23 cellular contexts compared by ENCODE assay signal in the genomic region with DNA sequence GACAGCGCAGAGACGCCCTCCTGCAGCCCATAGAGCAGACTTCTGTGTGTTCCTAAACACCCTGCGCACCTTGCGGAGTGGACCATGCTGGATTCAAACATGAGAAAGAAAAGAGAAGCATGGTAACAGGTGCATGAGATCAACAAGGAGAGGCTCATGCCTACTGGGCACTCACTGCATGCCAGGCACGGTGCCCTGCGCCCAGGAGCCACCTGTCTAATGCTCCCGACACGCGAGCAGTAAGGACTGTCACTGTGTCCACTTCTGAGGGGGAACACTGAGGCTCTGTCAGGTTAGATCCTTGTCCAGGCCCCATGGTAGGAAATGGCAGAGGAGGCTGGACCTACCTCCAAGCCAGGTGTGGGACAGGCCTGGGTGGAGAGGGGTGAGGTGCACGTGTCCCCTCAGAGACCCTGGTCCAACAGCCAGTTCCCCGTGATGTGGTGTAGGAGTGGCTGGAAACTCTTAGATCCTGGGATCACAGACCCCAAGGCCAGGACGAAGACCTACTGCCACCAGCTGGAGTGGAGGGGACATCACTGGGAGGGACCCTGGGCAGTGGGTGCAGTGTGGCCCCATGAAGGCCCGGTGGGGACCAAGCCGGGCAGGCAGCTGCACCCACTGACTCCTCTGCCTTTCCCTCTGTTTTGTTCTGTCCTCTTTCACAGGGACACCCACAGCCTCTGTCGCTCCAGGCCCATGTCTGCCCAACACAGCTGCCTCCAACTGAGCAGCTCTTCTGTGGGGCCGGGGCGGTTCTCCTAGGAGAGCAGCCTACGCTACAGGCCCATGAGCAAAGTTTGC. TPM values are rescaled to one million over a fixed set of nuclear protein-coding genes. Genes with fewer than 3 reads are reported as not detected.
A peak's percentile ranks its signal among the peaks of the same experiment; 100 is the strongest.
DNase-seq lines count a peak whose midpoint lies in the region; ATAC-seq, FAIRE-seq and TF ChIP-seq lines count a peak whose summit lies in the region.
"Had no signal": no experiment of that assay in that cellular context is flagged by ENCODE, and none has a peak within 500 bp of the region (broad histone marks: within the 10 kb centered on the region; RNA-seq: fewer than 3 reads in every experiment).

No MANE protein-coding gene starts in this region.

- 36% methylated on average over 18 of the region's 18 CpGs for WGBS in K562 (ENCODE audit: insufficient coverage, low coverage, missing lambda C conversion rate)
- WGBS in liver, result 89% methylated on average over 18 of the region's 18 CpGs

- no TSS peak for BruUV-seq in K562 (replicated peaks; lab: Mats Ljungman, UMichigan)

- H3K79me2 ChIP-seq in K562 (ENCODE audit: control insufficient read depth, insufficient read depth, low read length) (no peaks in the 10 kb centered on the region), osteoblast (ENCODE audit: insufficient read depth, low read length) (no peaks in the 10 kb centered on the region)

- no peak overlapping the region for H3K4me2 ChIP-seq in K562 (ENCODE audit: insufficient read depth, low read length)
- H3K4me2 ChIP-seq in osteoblast (ENCODE audit: insufficient read depth, low read length), result no peak overlapping the region

- no peak overlapping the region for H2AFZ ChIP-seq in K562 (ENCODE audit: low read depth, low read length)
- H2AFZ ChIP-seq in osteoblast (ENCODE audit: low read length), result no peak overlapping the region

- TF ChIP-seq POLR2A in K562 (conservative IDR thresholded peaks at IDR 0.05), result no peak

- no peak overlapping the region for H3K4me3 Mint-ChIP-seq in type B pancreatic cell
- H3K4me3 Mint-ChIP-seq: CD4-positive, CD25-positive, alpha-beta regulatory T cell had no signal

- TF ChIP-seq RAD21 in K562 (CRISPR knock-in tag; conservative IDR thresholded peaks at IDR 0.05 in 1 of 2, IDR thresholded peaks at IDR 0.05 in 1 of 2), result peak in 1 of 2 experiments; percentile 41; a peak in 2 of 4 replicates
- no peak for TF ChIP-seq RAD21 in liver (IDR thresholded peaks at IDR 0.05)

- no peak overlapping the region for H3K4me3 ChIP-seq in K562
- H3K4me3 ChIP-seq in liver (ENCODE audit: low read depth in 1 of 3, low read length in 3 of 3), result no peak overlapping the region
- H3K4me3 ChIP-seq in osteoblast (ENCODE audit: insufficient read depth, low read length), result no peak overlapping the region
- H3K4me3 ChIP-seq: SK-N-MC had no signal

- peaks cover 26% of the 10 kb centered on the region for H3K27me3 Mint-ChIP-seq in type B pancreatic cell

- H3K4me1 ChIP-seq in K562 (replicated peaks in 1 of 2; ENCODE audit: control insufficient read depth in 2 of 2, insufficient read depth in 2 of 2, low read length in 2 of 2) (peaks cover 18 to 59% of the 10 kb centered on the region in 2 experiments; a peak in 4 of 5 replicates), liver (ENCODE audit: control insufficient read depth in 4 of 4, insufficient read depth in 4 of 4, low read length in 3 of 4) (peaks cover 25 to 68% (median 44%) of the 10 kb centered on the region in 4 donors), osteoblast (ENCODE audit: insufficient read depth, low read length) (no peaks in the 10 kb centered on the region)

- peak overlapping the region; percentile 60 for H3K27ac Mint-ChIP-seq in type B pancreatic cell

- H3K4me1 Mint-ChIP-seq in type B pancreatic cell (ENCODE audit: unreplicated experiment), result peaks cover 18% of the 10 kb centered on the region

- H3K9me1 ChIP-seq in K562 (ENCODE audit: control insufficient read depth, insufficient read depth, low read length), result no peaks in the 10 kb centered on the region

- POLR2A ChIA-PET in K562 (lab: Yijun Ruan, JAX), result interaction anchor here (0.6 to 0.7 kb wide), 2 partner anchors 31 kb away, joined by 3 read pairs; no protein-coding TSS in a partner anchor

- no peak overlapping the region for H3K27ac ChIP-seq in K562 (ENCODE audit: extremely low read depth, low read depth, low read length)
- H3K27ac ChIP-seq in liver (ENCODE audit: low read depth in 1 of 2, low read length in 2 of 2), result peak overlapping the region; percentile 83 to 86
- no peak overlapping the region for H3K27ac ChIP-seq in osteoblast (ENCODE audit: low read depth, low read length)
- H3K27ac ChIP-seq: SK-N-MC had no signal

- no peaks in the 10 kb centered on the region for H3K36me3 Mint-ChIP-seq in type B pancreatic cell
- H3K36me3 Mint-ChIP-seq: CD4-positive, CD25-positive, alpha-beta regulatory T cell had no signal

- DNase-seq in K562 (ENCODE audit: extremely low read depth in 1 of 4, low spot score in 3 of 4) (no peak), osteoblast (ENCODE audit: insufficient read length, low spot score, missing footprints) (peak; percentile 63), type B pancreatic cell (ENCODE audit: extremely low spot score, unreplicated experiment) (no peak), Ammon's horn (ENCODE audit: low spot score) (no peak), DMS53 treated with DMSO at 0.1 percent for 48 hours (lab: John Stamatoyannopoulos, UW; ENCODE audit: unreplicated experiment) (no peak)
- DNase-seq: CD4-positive, CD25-positive, alpha-beta regulatory T cell; DMS79; KG1; NCI-H1105; NCI-H146; NCI-H2029; NCI-H345; NCI-H524 treated with DMSO at 0.1 percent for 48 hours; NCI-H82; OCI-M1; RPMI8226; SHP77 treated with DMSO at 0.1 percent for 48 hours had no signal

- intact Hi-C loops in K562 (cut with micrococcal nuclease), result no loop called here

- H3K9ac ChIP-seq in K562 (ENCODE audit: insufficient read depth in 1 of 2, low read depth in 2 of 2, low read length in 2 of 2) (peak overlapping the region in 1 of 2 experiments; percentile 45; a peak in 1 of 4 replicates), liver (ENCODE audit: low read depth in 1 of 2, low read length in 2 of 2) (peak overlapping the region; percentile 37 to 40)

- no peak for TF ChIP-seq EP300 in K562 (IDR thresholded peaks at IDR 0.05; ENCODE audit: low read length)

- peaks cover 3% of the 10 kb centered on the region; the same call in 1 of the 2 replicates for H3K9me3 ChIP-seq in K562 (replicated peaks; ENCODE audit: control insufficient read depth, insufficient read depth, low read depth, low read length)
- H3K9me3 ChIP-seq in liver (ENCODE audit: control insufficient read depth in 4 of 4, low read length in 3 of 4), result no peaks in the 10 kb centered on the region
- H3K9me3 ChIP-seq in osteoblast (ENCODE audit: low read depth, low read length), result no peaks in the 10 kb centered on the region

- in situ Hi-C loops in K562 (cut with MboI), result loop anchor here (5.0 kb wide), 2 partner anchors 58 to 203 kb away; no protein-coding TSS in a partner anchor

- H4K20me1 ChIP-seq in K562 (replicated peaks; ENCODE audit: control insufficient read depth, insufficient read depth, low read length) (no peaks in the 10 kb centered on the region), osteoblast (ENCODE audit: insufficient read depth, low read length) (no peaks in the 10 kb centered on the region)

- no peaks in the 10 kb centered on the region for H3K9me3 Mint-ChIP-seq in type B pancreatic cell

- H3K36me3 ChIP-seq in K562 (ENCODE audit: control insufficient read depth, insufficient read depth, low read length) (no peaks in the 10 kb centered on the region), liver (ENCODE audit: control insufficient read depth in 4 of 4, insufficient read depth in 3 of 4, low read depth in 1 of 4, low read length in 3 of 4) (no peaks in the 10 kb centered on the region), osteoblast (ENCODE audit: insufficient read depth, low read length) (no peaks in the 10 kb centered on the region)

- peak; percentile 12 for ATAC-seq in K562
- ATAC-seq in HG03460 (IDR thresholded peaks at IDR 0.05; ENCODE audit: unreplicated experiment), result no peak

- TF ChIP-seq CTCF in K562 (IDR thresholded peaks at IDR 0.05 in 2 of 3, conservative IDR thresholded peaks at IDR 0.05 in 1 of 3; ENCODE audit: insufficient read depth in 2 of 3, low read depth in 1 of 3, low read length in 3 of 3) (peak; percentile 28 to 49 (median 32); a peak in 4 of 6 replicates), liver (IDR thresholded peaks at IDR 0.05; ENCODE audit: low read depth, low read length, missing input control) (no peak), osteoblast (IDR thresholded peaks at IDR 0.05; ENCODE audit: extremely low read depth, low read depth, low read length) (no peak), type B pancreatic cell (conservative IDR thresholded peaks at IDR 0.05) (no peak)

- CTCF ChIA-PET in K562 (lab: Yijun Ruan, JAX; ENCODE audit: low intra/inter-chr PET ratio), result interaction anchor here (0.7 to 1.4 kb wide), 3 partner anchors 63 to 76 kb away, joined by 3 to 5 read pairs (median 5); no protein-coding TSS in a partner anchor

- H3K27me3 ChIP-seq in K562 (ENCODE audit: control insufficient read depth in 2 of 2, insufficient read depth in 2 of 2, low read length in 2 of 2), result peaks cover under 1 to 1% of the 10 kb centered on the region in 2 experiments; a peak in 1 of 5 replicates
- no peaks in the 10 kb centered on the region for H3K27me3 ChIP-seq in liver (ENCODE audit: control insufficient read depth in 4 of 4, insufficient read depth in 4 of 4, low read length in 3 of 4)
- H3K27me3 ChIP-seq in osteoblast (ENCODE audit: insufficient read depth, low read length), result peaks cover 4% of the 10 kb centered on the region

- no peak for FAIRE-seq in K562 (lab: Jason Lieb, UNC)
- FAIRE-seq: H54 had no signal

RNA-seq across cellular contexts. Expression of gene ZBP1, which starts 29.5 kb away (rescaled TPM):
- not detected in 2 replicates for total RNA-seq in K562 (2011; cell fraction: chromatin; rRNA removed; ENCODE audit: low replicate concordance)
- total RNA-seq in K562 (2011; cell fraction: nucleolus; rRNA removed), result not detected in 2 replicates
- total RNA-seq in K562 (2011; cell fraction: nucleoplasm; rRNA removed), result not detected in 2 replicates
- total RNA-seq in K562 (2014; rRNA removed), result not detected in 2 replicates
- total RNA-seq in K562 (2014; rRNA removed; fragmentation: Illumina TruSeq; extraction: Trizol), result not detected in 2 replicates
- total RNA-seq in K562 (2015; rRNA removed; fragmentation: Illumina TruSeq; extraction: Trizol), result not detected in 2 replicates
- not detected in 2 replicates for total RNA-seq in K562 (2021)
- polyA plus RNA-seq in K562 (2011; rRNA removed), result not detected in 2 replicates
- not detected in 2 replicates for polyA plus RNA-seq in K562 (2011; cell fraction: cytosol; rRNA removed)
- not detected in 2 replicates for polyA plus RNA-seq in K562 (2011; cell fraction: nucleus; rRNA removed)
- not detected in 2 replicates for polyA plus RNA-seq in K562 (2012)
- polyA plus RNA-seq in K562 (2014; fragmentation: Illumina TruSeq; extraction: Trizol), result not detected in 2 replicates
- not detected for polyA plus RNA-seq in K562 (2014; fragmentation: Nextera tagmentation; extraction: Ambion mirVana)
- not detected in 2 replicates for polyA plus RNA-seq in K562 (2014; rRNA removed)
- not detected in 2 replicates for polyA minus RNA-seq in K562 (2011; rRNA and poly(A)+ RNA removed)
- not detected in 2 replicates for polyA minus RNA-seq in K562 (2011; cell fraction: cytosol; rRNA and poly(A)+ RNA removed)
- polyA minus RNA-seq in K562 (2011; cell fraction: nucleus; rRNA and poly(A)+ RNA removed), result not detected in 2 replicates
- total RNA-seq in liver, result under 1 TPM; 0.14 to 0.42 TPM
- under 1 TPM; 0.06 to 0.13 TPM for polyA plus RNA-seq in liver
- total RNA-seq in osteoblast, result not detected in 2 replicates
- not detected in 2 replicates for total RNA-seq in type B pancreatic cell (ENCODE audit: low replicate concordance)
- total RNA-seq: A673 had no signal
- polyA plus RNA-seq: BJ had no signal

RNA-seq across cellular contexts. Expression of gene PCK1, which starts 29.8 kb away (rescaled TPM):
- total RNA-seq in K562 (2011; cell fraction: chromatin; rRNA removed; ENCODE audit: low replicate concordance), result 0.70 and 2.3 TPM in 2 replicates
- total RNA-seq in K562 (2011; cell fraction: nucleolus; rRNA removed), result 0.92 and 1.3 TPM in 2 replicates
- total RNA-seq in K562 (2011; cell fraction: nucleoplasm; rRNA removed), result 0.38 and 1.2 TPM in 2 replicates
- 0.05 and 0.16 TPM in 2 replicates for total RNA-seq in K562 (2014; rRNA removed)
- total RNA-seq in K562 (2014; rRNA removed; fragmentation: Illumina TruSeq; extraction: Trizol), result 0.13 and 0.18 TPM in 2 replicates
- 0.29 and 0.30 TPM in 2 replicates for total RNA-seq in K562 (2015; rRNA removed; fragmentation: Illumina TruSeq; extraction: Trizol)
- total RNA-seq in K562 (2021), result 0.54 and 0.73 TPM in 2 replicates
- 0.09 and 0.15 TPM in 2 replicates for polyA plus RNA-seq in K562 (2011; rRNA removed)
- 0.04 and 0.48 TPM in 2 replicates for polyA plus RNA-seq in K562 (2011; cell fraction: cytosol; rRNA removed)
- polyA plus RNA-seq in K562 (2011; cell fraction: nucleus; rRNA removed), result 0.90 and 1.5 TPM in 2 replicates
- 0.14 and 0.21 TPM in 2 replicates for polyA plus RNA-seq in K562 (2012)
- polyA plus RNA-seq in K562 (2014; fragmentation: Illumina TruSeq; extraction: Trizol), result 0.12 and 0.14 TPM in 2 replicates
- under 1 TPM; 0.10 to 0.15 TPM for polyA plus RNA-seq in K562 (2014; fragmentation: Nextera tagmentation; extraction: Ambion mirVana)
- 0.12 and 0.46 TPM in 2 replicates for polyA plus RNA-seq in K562 (2014; rRNA removed)
- polyA minus RNA-seq in K562 (2011; rRNA and poly(A)+ RNA removed), result 0.72 and 1.2 TPM in 2 replicates
- 1.2 TPM in 1 of 2 replicates, not detected in the other for polyA minus RNA-seq in K562 (2011; cell fraction: cytosol; rRNA and poly(A)+ RNA removed)
- polyA minus RNA-seq in K562 (2011; cell fraction: nucleus; rRNA and poly(A)+ RNA removed), result 0.67 and 1.1 TPM in 2 replicates
- total RNA-seq in liver, result 100 to 1,000 TPM in 1 of 2 donors, 1 to 10 TPM in 1; 8.9 to 532 TPM
- 100 to 1,000 TPM; 265 to 363 TPM for polyA plus RNA-seq in liver
- not detected in 2 replicates for total RNA-seq in osteoblast
- 2.3 and 4.7 TPM in 2 replicates for total RNA-seq in type B pancreatic cell (ENCODE audit: low replicate concordance)
- total RNA-seq: A673; CD4-positive, CD25-positive, alpha-beta regulatory T cell had no signal
- polyA plus RNA-seq: BJ; CD4-positive, CD25-positive, alpha-beta regulatory T cell had no signal

Comparison
In these comparisons a context has a peak if more than half of its experiments do, and no peak if none do; other contexts are left out.
1. H3K27ac ChIP-seq: peak in liver (2 of 2); none in K562 (single experiment) and osteoblast (single experiment).
2. CTCF ChIP-seq: peak in K562 (3 of 3); none in liver (single experiment), osteoblast (single experiment) and type B pancreatic cell (single experiment).